1 cellular context compared by ENCODE assay signal in genomic region chr14:62179367-62180018, GRCh38.
TF ChIP-seq lines count a peak whose summit lies in the region.

No MANE protein-coding gene starts in this region.

TF ChIP-seq in HepG2, 621 proteins besides CTCF, POLR2A, EP300 and RAD21 (continued from another document):
- TF ChIP-seq BCLAF1 (IDR thresholded peaks at IDR 0.05) (no peak), XRCC5 (optimal IDR thresholded peaks at IDR 0.05; ENCODE audit: low read length) (peak; percentile 32), KDM3A (CRISPR knock-in tag; IDR thresholded peaks at IDR 0.05; ENCODE audit: low read depth) (no peak), ZC3H13 (CRISPR knock-in tag; IDR thresholded peaks at IDR 0.05) (no peak), STAG1 (CRISPR knock-in tag; IDR thresholded peaks at IDR 0.05) (peak; percentile 94), SOX13 (IDR thresholded peaks at IDR 0.05) (no peak), SOX13 (CRISPR knock-in tag; conservative IDR thresholded peaks at IDR 0.05 in 1 of 2, IDR thresholded peaks at IDR 0.05 in 1 of 2) (no peak), SMC3 (IDR thresholded peaks at IDR 0.05; ENCODE audit: low read length) (peak; percentile 90), TRIM22 (IDR thresholded peaks at IDR 0.05) (no peak), HMGXB4 (CRISPR knock-in tag; IDR thresholded peaks at IDR 0.05; ENCODE audit: borderline replicate concordance in 1 of 2, low read depth in 1 of 2) (no peak), ELK4 (CRISPR knock-in tag; IDR thresholded peaks at IDR 0.05; ENCODE audit: borderline replicate concordance) (no peak), ZNF777 (CRISPR knock-in tag; IDR thresholded peaks at IDR 0.05) (no peak), TFDP2 (CRISPR knock-in tag; IDR thresholded peaks at IDR 0.05) (no peak), ATAD3A (CRISPR knock-in tag; IDR thresholded peaks at IDR 0.05) (no peak), ZNF318 (CRISPR knock-in tag; IDR thresholded peaks at IDR 0.05) (no peak), ZNF431 (CRISPR knock-in tag; IDR thresholded peaks at IDR 0.05; ENCODE audit: borderline replicate concordance, low read depth) (no peak), MAFF (IDR thresholded peaks at IDR 0.05; ENCODE audit: low read depth, low read length) (no peak), NFRKB (IDR thresholded peaks at IDR 0.05) (no peak), ZNF160 (CRISPR knock-in tag; IDR thresholded peaks at IDR 0.05) (no peak), CC2D1A (CRISPR knock-in tag; IDR thresholded peaks at IDR 0.05) (no peak), ZXDC (CRISPR knock-in tag; IDR thresholded peaks at IDR 0.05) (no peak), MBD4 (IDR thresholded peaks at IDR 0.05; ENCODE audit: borderline replicate concordance, low read length) (no peak)
